8 cellular contexts compared by ENCODE assay signal in the genomic region with DNA sequence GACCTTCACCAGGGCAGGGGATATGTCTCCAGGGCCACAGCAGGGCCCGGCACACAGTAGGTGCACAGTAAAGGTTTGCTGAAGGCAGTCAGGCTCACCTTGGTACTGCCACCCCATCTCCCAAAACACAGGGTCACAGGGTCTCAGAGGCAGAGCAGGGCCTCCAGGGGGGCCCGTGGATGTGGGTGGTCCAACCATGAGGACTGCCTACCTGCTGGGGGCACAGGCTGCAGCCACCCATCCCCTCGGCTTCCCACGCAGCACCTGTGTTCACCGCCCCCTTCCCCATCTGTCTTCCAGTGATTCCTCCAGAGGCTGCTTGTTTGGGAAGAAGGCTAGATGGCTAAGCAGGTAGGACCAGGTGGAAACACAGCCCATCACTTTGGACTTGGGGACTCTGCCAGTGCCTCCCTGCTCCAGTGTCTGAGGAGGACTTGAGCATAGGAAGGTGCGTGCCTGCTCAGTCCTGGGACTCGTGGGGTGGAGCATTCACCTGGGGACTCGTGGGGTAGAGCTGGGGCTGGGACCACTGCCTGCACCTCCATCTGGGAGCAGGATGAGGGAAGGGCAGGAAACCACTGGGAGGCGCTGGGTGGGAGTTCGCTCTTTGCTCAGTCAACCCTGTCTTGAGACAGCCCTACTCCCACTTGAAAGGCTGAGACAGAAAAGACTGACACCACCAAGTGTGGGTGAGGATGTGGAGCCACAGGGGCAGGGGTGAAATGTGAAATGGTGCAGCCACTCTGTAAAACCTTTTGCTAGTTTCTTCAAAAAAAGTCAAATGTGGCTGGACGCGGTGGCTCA. TPM values are rescaled to one million over a fixed set of nuclear protein-coding genes. Genes with fewer than 3 reads are reported as not detected.
DNase-seq lines count a peak whose midpoint lies in the region; ATAC-seq and TF ChIP-seq lines count a peak whose summit lies in the region.

No MANE protein-coding gene starts in this region.

- peaks cover 48 to 79% of the 10 kb centered on the region in 2 donors for H3K4me1 ChIP-seq in left lung
- H3K4me1 ChIP-seq in upper lobe of right lung = peaks cover 56% of the 10 kb centered on the region

- H3K9me3 Mint-ChIP-seq in activated naive CD4-positive, alpha-beta T cell treated with anti-CD3 and anti-CD28 coated beads for 36 hours = no peaks in the 10 kb centered on the region
- no peaks in the 10 kb centered on the region for H3K9me3 Mint-ChIP-seq in activated T-helper 1 cell treated with anti-CD3 and anti-CD28 coated beads, Interleukin-12 subunit alpha, Interleukin-12 subunit beta, Interleukin-2, Interleukin-4 antibody, amounts not matched to agents 30 ng/mL and 10 ng/mL and 1 ng/mL, durations not matched to agents 14 hours and 24 hours and 36 hours

- TF ChIP-seq CTCF in left lung (IDR thresholded peaks at IDR 0.05) = no peak
- peak; percentile 16 for TF ChIP-seq CTCF in upper lobe of right lung (IDR thresholded peaks at IDR 0.05)

- H3K4me3 Mint-ChIP-seq in activated naive CD4-positive, alpha-beta T cell treated with anti-CD3 and anti-CD28 coated beads for 36 hours = peak overlapping the region; percentile 2
- H3K4me3 Mint-ChIP-seq in activated T-helper 1 cell treated with anti-CD3 and anti-CD28 coated beads, Interleukin-12 subunit alpha, Interleukin-12 subunit beta, Interleukin-2, Interleukin-4 antibody, amounts not matched to agents 30 ng/mL and 10 ng/mL and 1 ng/mL, durations not matched to agents 14 hours and 24 hours and 36 hours = peak overlapping the region; percentile 51

- no peaks in the 10 kb centered on the region for H3K27me3 Mint-ChIP-seq in activated naive CD4-positive, alpha-beta T cell treated with anti-CD3 and anti-CD28 coated beads for 36 hours (ENCODE audit: low read depth)
- peaks cover 16% of the 10 kb centered on the region for H3K27me3 Mint-ChIP-seq in activated T-helper 1 cell treated with anti-CD3 and anti-CD28 coated beads, Interleukin-12 subunit alpha, Interleukin-12 subunit beta, Interleukin-2, Interleukin-4 antibody, amounts not matched to agents 30 ng/mL and 10 ng/mL and 1 ng/mL, durations not matched to agents 14 hours and 24 hours and 36 hours (ENCODE audit: insufficient read depth)

- no peak for ATAC-seq in left lung
- no peak for ATAC-seq in upper lobe of right lung
- ATAC-seq in GM19023 (IDR thresholded peaks at IDR 0.05; ENCODE audit: unreplicated experiment) = no peak

- H3K4me1 Mint-ChIP-seq in activated naive CD4-positive, alpha-beta T cell treated with anti-CD3 and anti-CD28 coated beads for 36 hours (ENCODE audit: low read depth) = peaks cover 10% of the 10 kb centered on the region
- peaks cover 20% of the 10 kb centered on the region for H3K4me1 Mint-ChIP-seq in activated T-helper 1 cell treated with anti-CD3 and anti-CD28 coated beads, Interleukin-12 subunit alpha, Interleukin-12 subunit beta, Interleukin-2, Interleukin-4 antibody, amounts not matched to agents 30 ng/mL and 10 ng/mL and 1 ng/mL, durations not matched to agents 14 hours and 24 hours and 36 hours (ENCODE audit: low read depth)

- no peaks in the 10 kb centered on the region for H3K36me3 Mint-ChIP-seq in activated naive CD4-positive, alpha-beta T cell treated with anti-CD3 and anti-CD28 coated beads for 36 hours (ENCODE audit: low read depth)
- H3K36me3 Mint-ChIP-seq in activated T-helper 1 cell treated with anti-CD3 and anti-CD28 coated beads, Interleukin-12 subunit alpha, Interleukin-12 subunit beta, Interleukin-2, Interleukin-4 antibody, amounts not matched to agents 30 ng/mL and 10 ng/mL and 1 ng/mL, durations not matched to agents 14 hours and 24 hours and 36 hours (ENCODE audit: low read depth) = no peaks in the 10 kb centered on the region

- H3K27me3 ChIP-seq in left lung = no peaks in the 10 kb centered on the region
- H3K27me3 ChIP-seq in upper lobe of right lung = no peaks in the 10 kb centered on the region

- peak overlapping the region; percentile 97 to 98 for H3K27ac ChIP-seq in left lung
- peak overlapping the region; percentile 99 for H3K27ac ChIP-seq in upper lobe of right lung

- H3K4me3 ChIP-seq in left lung (no peak overlapping the region), upper lobe of right lung (no peak overlapping the region)

- DNase-seq in activated naive CD4-positive, alpha-beta T cell treated with anti-CD3 and anti-CD28 coated beads for 36 hours = no peak
- no peak for DNase-seq in activated naive CD4-positive, alpha-beta T cell treated with Interleukin-2 at 50 U/mL for 16 hours
- DNase-seq in activated T-helper 1 cell treated with anti-CD3 and anti-CD28 coated beads, Interleukin-12 subunit alpha, Interleukin-12 subunit beta, Interleukin-2, Interleukin-4 antibody, amounts not matched to agents 30 ng/mL and 10 ng/mL and 1 ng/mL, durations not matched to agents 14 hours and 24 hours and 36 hours (ENCODE audit: low spot score) = no peak
- DNase-seq in left lung (peak; percentile 42 to 51), upper lobe of right lung (peak; percentile 63), NK-92 (lab: John Stamatoyannopoulos, UW; ENCODE audit: unreplicated experiment) (no peak)
- no peak for DNase-seq in stimulated activated CD4-positive, alpha-beta T cell treated with anti-CD3 and anti-CD28 coated beads, Interleukin-4, amount 100 ng/mL, for 4 hours

- H3K9me3 ChIP-seq in left lung (no peaks in the 10 kb centered on the region), upper lobe of right lung (no peaks in the 10 kb centered on the region)

- H3K36me3 ChIP-seq in left lung (no peaks in the 10 kb centered on the region), upper lobe of right lung (no peaks in the 10 kb centered on the region)

- intact Hi-C loops in activated naive CD4-positive, alpha-beta T cell treated with anti-CD3 and anti-CD28 coated beads for 36 hours (cut with micrococcal nuclease) = loop anchor here (5.0 kb wide), 2 partner anchors 472 to 487 kb away; no protein-coding TSS in a partner anchor
- intact Hi-C loops in activated T-helper 1 cell treated with anti-CD3 and anti-CD28 coated beads, Interleukin-12 subunit alpha, Interleukin-12 subunit beta, Interleukin-2, Interleukin-4 antibody, amounts not matched to agents 30 ng/mL and 10 ng/mL and 1 ng/mL, durations not matched to agents 14 hours and 24 hours and 36 hours (cut with micrococcal nuclease) = loop anchor here (5.0 kb wide), 3 partner anchors 183 to 973 kb away; partner anchors contain the start of genes IFT122 and RPN1
- intact Hi-C loops in left lung (cut with DNase I) = no loop called here
- intact Hi-C loops in upper lobe of right lung (cut with DNase I) = no loop called here

- CTCF ChIA-PET in activated naive CD4-positive, alpha-beta T cell treated with anti-CD3 and anti-CD28 coated beads for 36 hours (lab: Charles Lee) = no interaction called here

- H3K27ac Mint-ChIP-seq in activated naive CD4-positive, alpha-beta T cell treated with anti-CD3 and anti-CD28 coated beads for 36 hours = no peak overlapping the region
- H3K27ac Mint-ChIP-seq in activated T-helper 1 cell treated with anti-CD3 and anti-CD28 coated beads, Interleukin-12 subunit alpha, Interleukin-12 subunit beta, Interleukin-2, Interleukin-4 antibody, amounts not matched to agents 30 ng/mL and 10 ng/mL and 1 ng/mL, durations not matched to agents 14 hours and 24 hours and 36 hours = no peak overlapping the region

RNA-seq across cellular contexts. Expression of gene PLXND1, which starts 18.8 kb away (rescaled TPM):
- total RNA-seq in activated naive CD4-positive, alpha-beta T cell treated with anti-CD3 and anti-CD28 coated beads for 36 hours = 1 to 10 TPM; 5.1 to 6.2 TPM
- total RNA-seq in activated T-helper 1 cell treated with anti-CD3 and anti-CD28 coated beads, Interleukin-12 subunit alpha, Interleukin-12 subunit beta, Interleukin-2, Interleukin-4 antibody, amounts not matched to agents 30 ng/mL and 10 ng/mL and 1 ng/mL, durations not matched to agents 14 hours and 24 hours and 36 hours = 1.3 and 1.7 TPM in 2 replicates
- 100 to 1,000 TPM; 198 to 259 TPM for total RNA-seq in left lung
- 284 TPM for total RNA-seq in upper lobe of right lung

Comparison
In these comparisons a context has a peak if more than half of its experiments do, and no peak if none do; other contexts are left out.
1. DNase-seq: peak in left lung (2 of 2) and upper lobe of right lung (single experiment); none in activated naive CD4-positive, alpha-beta T cell treated with anti-CD3 and anti-CD28 coated beads for 36 hours (single experiment), activated naive CD4-positive, alpha-beta T cell treated with Interleukin-2 at 50 U/mL for 16 hours (single experiment), activated T-helper 1 cell treated with anti-CD3 and anti-CD28 coated beads, Interleukin-12 subunit alpha, Interleukin-12 subunit beta, Interleukin-2, Interleukin-4 antibody, amounts not matched to agents 30 ng/mL and 10 ng/mL and 1 ng/mL, durations not matched to agents 14 hours and 24 hours and 36 hours (single experiment), stimulated activated CD4-positive, alpha-beta T cell treated with anti-CD3 and anti-CD28 coated beads, Interleukin-4, amount 100 ng/mL, for 4 hours (0 of 2) and NK-92 (single experiment).
2. RNA of gene PLXND1, which starts 18.8 kb away (total RNA-seq): 284 TPM in upper lobe of right lung (single experiment) and 198 to 259 TPM in left lung; 5.1 to 6.2 TPM in activated naive CD4-positive, alpha-beta T cell treated with anti-CD3 and anti-CD28 coated beads for 36 hours and 1.3 to 1.7 TPM in activated T-helper 1 cell treated with anti-CD3 and anti-CD28 coated beads, Interleukin-12 subunit alpha, Interleukin-12 subunit beta, Interleukin-2, Interleukin-4 antibody, amounts not matched to agents 30 ng/mL and 10 ng/mL and 1 ng/mL, durations not matched to agents 14 hours and 24 hours and 36 hours; every median in the first group is over 10 times any median in the second.
3. intact Hi-C loops: an anchor here in activated naive CD4-positive, alpha-beta T cell treated with anti-CD3 and anti-CD28 coated beads for 36 hours (5.0 kb wide) and activated T-helper 1 cell treated with anti-CD3 and anti-CD28 coated beads, Interleukin-12 subunit alpha, Interleukin-12 subunit beta, Interleukin-2, Interleukin-4 antibody, amounts not matched to agents 30 ng/mL and 10 ng/mL and 1 ng/mL, durations not matched to agents 14 hours and 24 hours and 36 hours (5.0 kb wide); none called in left lung and upper lobe of right lung.